ENCODE assay signal across 18 cellular contexts in genomic region chr4:108877821-108878220, GRCh38.
"Had no signal": no experiment of that assay in that cellular context is flagged by ENCODE, and none has a peak within 500 bp of the region (broad histone marks: within the 10 kb centered on the region; RNA-seq: fewer than 3 reads in every experiment).

No MANE protein-coding gene starts in this region.

- H3K4me1 ChIP-seq: gastroesophageal sphincter, prostate gland, suprapubic skin had no signal

- H3K27ac Mint-ChIP-seq: activated naive CD4-positive, alpha-beta T cell treated with anti-CD3 and anti-CD28 coated beads for 36 hours; activated naive CD8-positive, alpha-beta T cell treated with anti-CD3 and anti-CD28 coated beads, Interleukin-2, amount 50 U/mL, for 24 hours; activated T-helper 2 cell treated with anti-CD3 and anti-CD28 coated beads, Interferon-gamma antibody, Interleukin-2, Interleukin-4, amounts not matched to agents 10 μg/mL and 5 μg/mL and 100 μg/mL, durations not matched to agents 14 hours and 24 hours and 36 hours had no signal

- H3K9me3 ChIP-seq: gastroesophageal sphincter, heart right ventricle, prostate gland, suprapubic skin had no signal

- H3K4me3 ChIP-seq: coronary artery, gastroesophageal sphincter, heart right ventricle, lung, prostate gland, suprapubic skin had no signal

- H3K9me3 Mint-ChIP-seq: activated naive CD4-positive, alpha-beta T cell treated with anti-CD3 and anti-CD28 coated beads for 36 hours; activated naive CD8-positive, alpha-beta T cell treated with anti-CD3 and anti-CD28 coated beads, Interleukin-2, amount 50 U/mL, for 24 hours; activated T-helper 2 cell treated with anti-CD3 and anti-CD28 coated beads, Interferon-gamma antibody, Interleukin-2, Interleukin-4, amounts not matched to agents 10 μg/mL and 5 μg/mL and 100 μg/mL, durations not matched to agents 14 hours and 24 hours and 36 hours; central memory CD8-positive, alpha-beta T cell had no signal

- H3K27me3 ChIP-seq: gastroesophageal sphincter, heart right ventricle, suprapubic skin had no signal

- H3K36me3 ChIP-seq: gastroesophageal sphincter, heart right ventricle, prostate gland, suprapubic skin had no signal

- H3K4me3 Mint-ChIP-seq: activated naive CD4-positive, alpha-beta T cell treated with anti-CD3 and anti-CD28 coated beads for 36 hours; activated naive CD8-positive, alpha-beta T cell treated with anti-CD3 and anti-CD28 coated beads, Interleukin-2, amount 50 U/mL, for 24 hours; central memory CD8-positive, alpha-beta T cell had no signal

- DNase-seq: activated CD4-positive, alpha-beta T cell treated with anti-CD3 and anti-CD28 coated beads for 1 hour; activated CD4-positive, alpha-beta T cell treated with anti-CD3 and anti-CD28 coated beads, Interleukin-2, amount 50 U/mL, for 4 hours; activated naive CD4-positive, alpha-beta T cell treated with anti-CD3 and anti-CD28 coated beads for 36 hours; activated naive CD8-positive, alpha-beta T cell treated with anti-CD3 and anti-CD28 coated beads, Interleukin-2, amount 50 U/mL, for 24 hours; effector memory CD4-positive, alpha-beta T cell; heart right ventricle; islet precursor cell; midbrain; right cardiac atrium; small intestine; stimulated activated naive CD8-positive, alpha-beta T cell treated with anti-CD3 and anti-CD28 coated beads, Interleukin-15, Interleukin-2, amounts not matched to agents 100 U/mL and 50 U/mL, for 24 hours had no signal

- H3K4me1 Mint-ChIP-seq: activated naive CD8-positive, alpha-beta T cell treated with anti-CD3 and anti-CD28 coated beads, Interleukin-2, amount 50 U/mL, for 24 hours; central memory CD8-positive, alpha-beta T cell had no signal

- H3K27me3 Mint-ChIP-seq: central memory CD8-positive, alpha-beta T cell had no signal

- ATAC-seq: activated naive CD8-positive, alpha-beta T cell treated with anti-CD3 and anti-CD28 coated beads, Interleukin-2, amount 50 U/mL, for 24 hours; gastroesophageal sphincter; heart right ventricle; right cardiac atrium; stimulated activated naive CD8-positive, alpha-beta T cell treated with anti-CD3 and anti-CD28 coated beads, Interleukin-15, Interleukin-2, amounts not matched to agents 100 U/mL and 50 U/mL, for 24 hours had no signal

- H3K27ac ChIP-seq: coronary artery, gastroesophageal sphincter, heart right ventricle, prostate gland, suprapubic skin had no signal
